Comparison of ENCODE assay signal across 16 cellular contexts in genomic region chr1:206476591-206476990, GRCh38. TPM values are rescaled to one million over a fixed set of nuclear protein-coding genes. Genes with fewer than 3 reads are reported as not detected.
A peak's percentile ranks its signal among the peaks of the same experiment; 100 is the strongest.
DNase-seq lines count a peak whose midpoint lies in the region; ATAC-seq, FAIRE-seq and TF ChIP-seq lines count a peak whose summit lies in the region.
"Had no signal": no experiment of that assay in that cellular context is flagged by ENCODE, and none has a peak within 500 bp of the region (broad histone marks: within the 10 kb centered on the region; RNA-seq: fewer than 3 reads in every experiment).

No MANE protein-coding gene starts in this region.

- no peak overlapping the region for H3K9ac ChIP-seq in kidney (ENCODE audit: low read length in 2 of 2)

- no peaks in the 10 kb centered on the region for H3K36me3 ChIP-seq in kidney (ENCODE audit: control insufficient read depth in 1 of 2, insufficient read depth in 2 of 2, low read length in 2 of 2)

- no peak for DNase-seq in activated naive CD4-positive, alpha-beta T cell treated with anti-CD3 and anti-CD28 coated beads, Interleukin-2, amount 10 ng/mL, durations not matched to agents 7 days and 5 days
- no peak for DNase-seq in activated naive CD4-positive, alpha-beta T cell treated with anti-CD3 and anti-CD28 coated beads, Interleukin-2, amount 50 U/mL, for 72 hours (ENCODE audit: low spot score in 2 of 2)
- DNase-seq in kidney = peak; percentile 61
- DNase-seq in HK-2 (ENCODE audit: unreplicated experiment) = no peak
- DNase-seq in HPDE6-E6E7 (ENCODE audit: extremely low spot score) = no peak
- DNase-seq: C1 segment of cervical spinal cord; Calu3; CD4-positive, alpha-beta T cell; DMS 273 treated with DMSO at 0.1 percent for 48 hours; H7 had no signal

- no peaks in the 10 kb centered on the region for H3K9me3 ChIP-seq in kidney (ENCODE audit: control insufficient read depth in 1 of 2, low read length in 2 of 2)

- H3K4me3 Mint-ChIP-seq in activated naive CD4-positive, alpha-beta T cell treated with anti-CD3 and anti-CD28 coated beads, Interleukin-2, amount 10 ng/mL, durations not matched to agents 7 days and 5 days = no peak overlapping the region
- H3K4me3 Mint-ChIP-seq in activated T-helper 17 cell treated with anti-CD3 and anti-CD28 coated beads, Interleukin-2, amount 50 U/mL, for 72 hours = no peak overlapping the region
- H3K4me3 Mint-ChIP-seq: B cell; CD4-positive, alpha-beta T cell; GM23338 had no signal

- no peak overlapping the region for H3K4me3 ChIP-seq in kidney (ENCODE audit: low read length in 2 of 2)
- H3K4me3 ChIP-seq: GM23338 had no signal

- H3K9me3 Mint-ChIP-seq in activated naive CD4-positive, alpha-beta T cell treated with anti-CD3 and anti-CD28 coated beads, Interleukin-2, amount 10 ng/mL, durations not matched to agents 7 days and 5 days = no peaks in the 10 kb centered on the region
- no peaks in the 10 kb centered on the region for H3K9me3 Mint-ChIP-seq in activated naive CD4-positive, alpha-beta T cell treated with anti-CD3 and anti-CD28 coated beads, Interleukin-2, amount 50 U/mL, for 72 hours
- H3K9me3 Mint-ChIP-seq in activated T-helper 17 cell treated with anti-CD3 and anti-CD28 coated beads, Interleukin-2, amount 50 U/mL, for 72 hours = no peaks in the 10 kb centered on the region
- H3K9me3 Mint-ChIP-seq: CD4-positive, alpha-beta T cell; GM23338 had no signal

- no peak for FAIRE-seq in kidney (lab: Jason Lieb, UNC)
- FAIRE-seq: A204.1, GM18507 had no signal

- CTCF ChIA-PET in activated naive CD4-positive, alpha-beta T cell treated with anti-CD3 and anti-CD28 coated beads, Interleukin-2, amount 10 ng/mL, durations not matched to agents 7 days and 5 days (lab: Charles Lee) = interaction anchor here (0.7 to 3.7 kb wide), 4 partner anchors 11 to 188 kb away, joined by 3 to 31 read pairs (median 16); no protein-coding TSS in a partner anchor

- ATAC-seq in activated naive CD4-positive, alpha-beta T cell treated with anti-CD3 and anti-CD28 coated beads, Interleukin-2, amount 50 U/mL, for 72 hours = no peak
- no peak for ATAC-seq in activated T-helper 17 cell treated with anti-CD3 and anti-CD28 coated beads, Interleukin-2, amount 50 U/mL, for 72 hours (replicated peaks)
- ATAC-seq in GM18858 (IDR thresholded peaks at IDR 0.05; ENCODE audit: unreplicated experiment) = no peak
- ATAC-seq: GM23338 had no signal

- intact Hi-C loops in kidney (cut with DNase I) = no loop called here

- no peak overlapping the region for H3K27ac ChIP-seq in kidney (ENCODE audit: low read depth in 2 of 2, low read length in 2 of 2)

- peaks cover 42% of the 10 kb centered on the region for H3K4me1 Mint-ChIP-seq in activated naive CD4-positive, alpha-beta T cell treated with anti-CD3 and anti-CD28 coated beads, Interleukin-2, amount 10 ng/mL, durations not matched to agents 7 days and 5 days
- peaks cover 38% of the 10 kb centered on the region for H3K4me1 Mint-ChIP-seq in activated T-helper 17 cell treated with anti-CD3 and anti-CD28 coated beads, Interleukin-2, amount 50 U/mL, for 72 hours

- no peaks in the 10 kb centered on the region for H3K4me1 ChIP-seq in kidney (ENCODE audit: control insufficient read depth in 1 of 2, insufficient read depth in 1 of 2, low read depth in 1 of 2, low read length in 2 of 2)

- no peaks in the 10 kb centered on the region for H3K27me3 Mint-ChIP-seq in activated naive CD4-positive, alpha-beta T cell treated with anti-CD3 and anti-CD28 coated beads, Interleukin-2, amount 10 ng/mL, durations not matched to agents 7 days and 5 days
- no peaks in the 10 kb centered on the region for H3K27me3 Mint-ChIP-seq in activated T-helper 17 cell treated with anti-CD3 and anti-CD28 coated beads, Interleukin-2, amount 50 U/mL, for 72 hours
- H3K27me3 Mint-ChIP-seq: B cell; CD4-positive, alpha-beta T cell had no signal

- peaks cover 78% of the 10 kb centered on the region for H3K36me3 Mint-ChIP-seq in activated naive CD4-positive, alpha-beta T cell treated with anti-CD3 and anti-CD28 coated beads, Interleukin-2, amount 10 ng/mL, durations not matched to agents 7 days and 5 days
- peaks cover 0 to 46% of the 10 kb centered on the region in 2 donors for H3K36me3 Mint-ChIP-seq in activated naive CD4-positive, alpha-beta T cell treated with anti-CD3 and anti-CD28 coated beads, Interleukin-2, amount 50 U/mL, for 72 hours
- peaks cover 84% of the 10 kb centered on the region for H3K36me3 Mint-ChIP-seq in activated T-helper 17 cell treated with anti-CD3 and anti-CD28 coated beads, Interleukin-2, amount 50 U/mL, for 72 hours (ENCODE audit: low read depth)

- peak overlapping the region; percentile 26 for H3K27ac Mint-ChIP-seq in activated naive CD4-positive, alpha-beta T cell treated with anti-CD3 and anti-CD28 coated beads, Interleukin-2, amount 10 ng/mL, durations not matched to agents 7 days and 5 days
- peak overlapping the region in 1 of 2 donors; percentile 76 for H3K27ac Mint-ChIP-seq in activated naive CD4-positive, alpha-beta T cell treated with anti-CD3 and anti-CD28 coated beads, Interleukin-2, amount 50 U/mL, for 72 hours
- peak overlapping the region; percentile 66 for H3K27ac Mint-ChIP-seq in activated T-helper 17 cell treated with anti-CD3 and anti-CD28 coated beads, Interleukin-2, amount 50 U/mL, for 72 hours
- H3K27ac Mint-ChIP-seq: B cell, GM23338 had no signal

- no peak for TF ChIP-seq CTCF in kidney (IDR thresholded peaks at IDR 0.05; ENCODE audit: borderline replicate concordance, extremely low read depth, insufficient read depth)

RNA-seq across cellular contexts. Expression of gene IKBKE, which starts 6.3 kb away (rescaled TPM):
- 10 to 100 TPM in 1 of 2 donors, 1 to 10 TPM in 1; 4.5 to 40.7 TPM for total RNA-seq in activated naive CD4-positive, alpha-beta T cell treated with anti-CD3 and anti-CD28 coated beads, Interleukin-2, amount 50 U/mL, for 72 hours
- total RNA-seq in activated T-helper 17 cell treated with anti-CD3 and anti-CD28 coated beads, Interleukin-2, amount 50 U/mL, for 72 hours = 10 to 100 TPM; 21.7 to 26.6 TPM
- total RNA-seq in kidney = 14.5 TPM
- polyA plus RNA-seq in kidney (ENCODE audit: insufficient read depth, low read depth, low replicate concordance) = 3.4 TPM

RNA-seq across cellular contexts. Expression of gene RASSF5, which starts 30.7 kb away (rescaled TPM):
- 100 to 1,000 TPM; 212 to 239 TPM for total RNA-seq in activated naive CD4-positive, alpha-beta T cell treated with anti-CD3 and anti-CD28 coated beads, Interleukin-2, amount 50 U/mL, for 72 hours
- 100 to 1,000 TPM; 162 to 227 TPM for total RNA-seq in activated T-helper 17 cell treated with anti-CD3 and anti-CD28 coated beads, Interleukin-2, amount 50 U/mL, for 72 hours
- total RNA-seq in kidney = 18.8 TPM
- polyA plus RNA-seq in kidney (ENCODE audit: insufficient read depth, low read depth, low replicate concordance) = 2.4 TPM
